In the genomic region with DNA sequence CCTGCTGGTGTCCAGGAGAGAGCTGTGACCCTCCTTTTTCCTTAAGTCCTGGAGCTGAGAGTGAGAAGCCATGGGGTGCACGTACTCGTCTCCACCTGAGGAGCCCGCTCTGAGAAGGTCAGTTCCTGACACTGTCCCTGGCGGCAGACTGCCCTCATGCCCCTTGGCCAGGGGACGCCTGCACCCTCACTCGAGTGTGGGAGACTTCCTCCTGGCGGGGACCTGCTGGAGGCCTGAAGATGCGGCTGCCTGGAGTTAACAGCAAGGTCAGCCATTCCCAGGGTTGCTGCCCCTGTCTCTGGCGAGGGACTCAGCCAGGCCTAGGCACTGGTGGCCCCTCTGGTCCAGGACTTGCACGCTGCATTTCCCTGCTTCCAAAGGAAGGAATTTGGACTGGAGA, we compare ENCODE assay signal across 18 cellular contexts. TPM values are rescaled to one million over a fixed set of nuclear protein-coding genes. Genes with fewer than 3 reads are reported as not detected.
DNase-seq lines count a peak whose midpoint lies in the region; ATAC-seq, FAIRE-seq and TF ChIP-seq lines count a peak whose summit lies in the region.
"Had no signal": no experiment of that assay in that cellular context is flagged by ENCODE, and none has a peak within 500 bp of the region (broad histone marks: within the 10 kb centered on the region; RNA-seq: fewer than 3 reads in every experiment).

No MANE protein-coding gene starts in this region.

- H3K79me2 ChIP-seq in H1 (ENCODE audit: control insufficient read depth in 1 of 2, insufficient read depth in 2 of 2, low read length in 2 of 2): no peaks in the 10 kb centered on the region

- DNase-seq in H1 (ENCODE audit: low read depth in 1 of 2, low spot score in 2 of 2): no peak
- no peak for DNase-seq in thoracic aorta (ENCODE audit: low spot score)
- DNase-seq in activated CD4-positive, alpha-beta T cell treated with anti-CD3 and anti-CD28 coated beads for 48 hours: no peak
- DNase-seq in NCI-H1694 treated with DMSO at 0.1 percent for 48 hours (lab: John Stamatoyannopoulos, UW): no peak
- DNase-seq in NCI-H2196 (lab: John Stamatoyannopoulos, UW; ENCODE audit: unreplicated experiment): no peak
- DNase-seq: activated CD4-positive, alpha-beta memory T cell treated with anti-CD3 and anti-CD28 coated beads, Interleukin-2, amount 10 ng/mL, durations not matched to agents 7 days and 5 days; activated T-cell treated with anti-CD3 and anti-CD28 coated beads, Interleukin-2, amount 50 U/mL, for 48 hours; effector memory CD8-positive, alpha-beta T cell; MG63; NCI-H1694; NCI-H345; T-cell had no signal

- no peak for TF ChIP-seq POLR2A in H1 (IDR thresholded peaks at IDR 0.05; ENCODE audit: control extremely low read depth in 1 of 2, low read depth in 2 of 2, low read length in 2 of 2)

- H3K79me1 ChIP-seq in H1 (ENCODE audit: low read depth, low read length): peaks cover 7% of the 10 kb centered on the region

- TF ChIP-seq RAD21 in H1 (IDR thresholded peaks at IDR 0.05 in 1 of 2, conservative IDR thresholded peaks at IDR 0.05 in 1 of 2; ENCODE audit: low read depth in 2 of 2, low read length in 2 of 2): no peak

- 63 to 88% (median 69%) methylated on average over 10 of the region's 10 CpGs for WGBS in adipose tissue, 3 donors
- 88% methylated on average over 10 of the region's 10 CpGs; no CpG with 5 or more reads in 1 of the 2 experiments for WGBS in H1 (ENCODE audit: extremely low coverage in 1 of 2, insufficient coverage in 1 of 2, insufficient read length in 1 of 2, insufficient replicate concordance in 2 of 2, low coverage in 1 of 2, low lambda C conversion rate in 2 of 2, missing lambda C conversion rate in 1 of 2), 2 experiments

- no peak overlapping the region for H3K14ac ChIP-seq in H1 (ENCODE audit: insufficient read length)

- H2BK15ac ChIP-seq in H1 (ENCODE audit: low read length): no peak overlapping the region

- H2AFZ ChIP-seq in H1 (ENCODE audit: low read length): no peak overlapping the region

- no peak for TF ChIP-seq EP300 in H1 (IDR thresholded peaks at IDR 0.05; ENCODE audit: borderline replicate concordance in 1 of 2, low read depth in 2 of 2, low read length in 2 of 2)

- H3K27ac ChIP-seq in adipose tissue (ENCODE audit: low read depth, low read length) (peak overlapping the region; percentile 21), H1 (ENCODE audit: low read depth, low read length) (no peak overlapping the region), muscle layer of colon (ENCODE audit: low read depth, low read length) (peak overlapping the region; percentile 63), thoracic aorta (peak overlapping the region; percentile 95 to 99)

- no peak overlapping the region for H3K23ac ChIP-seq in H1 (ENCODE audit: insufficient read length)

- H3K4me3 ChIP-seq in H1 (ENCODE audit: extremely low read depth in 1 of 4, insufficient read depth in 2 of 4, low read depth in 3 of 4, low read length in 4 of 4) (no peak overlapping the region), muscle layer of colon (ENCODE audit: low read depth in 1 of 2, low read length in 2 of 2) (peak overlapping the region in 1 of 2 donors; percentile 25), thoracic aorta (no peak overlapping the region)
- H3K4me3 ChIP-seq: MG63 had no signal

- FAIRE-seq in H1 (lab: Jason Lieb, UNC): no peak
- FAIRE-seq: G401.6 had no signal

- ATAC-seq in thoracic aorta (ENCODE audit: insufficient number of reproducible peaks, low FRiP score, low read depth) (no peak), HG03460 (IDR thresholded peaks at IDR 0.05; ENCODE audit: unreplicated experiment) (no peak)
- ATAC-seq: activated naive CD4-positive, alpha-beta T cell treated with anti-CD3 and anti-CD28 coated beads, Interleukin-2, amount 50 U/mL, for 72 hours; effector memory CD8-positive, alpha-beta T cell; natural killer cell treated with Interleukin-12 subunit alpha and Interleukin-12 subunit beta and Interleukin-15 and Interleukin-18, amount 100 ng/mL, for 72 hours; T-cell had no signal

- H2BK20ac ChIP-seq in H1 (ENCODE audit: low read length): no peak overlapping the region

- no peak overlapping the region for H2AK5ac ChIP-seq in H1 (ENCODE audit: low read depth, low read length)

- POLR2A ChIA-PET in H1 (lab: Charles Lee; ENCODE audit: partially characterized antibody): interaction anchor here (0.7 to 0.8 kb wide), 2 partner anchors 20 to 52 kb away, joined by 3 read pairs; no protein-coding TSS in a partner anchor

- H4K20me1 ChIP-seq in H1 (replicated peaks in 1 of 2; ENCODE audit: control insufficient read depth in 1 of 2, insufficient read depth in 2 of 2, low read length in 2 of 2): peaks cover 0 to 19% of the 10 kb centered on the region in 2 experiments

- CTCF ChIA-PET in H1 (lab: Charles Lee; ENCODE audit: partially characterized antibody): interaction anchor here (1.1 to 2.9 kb wide), 4 partner anchors 9 to 63 kb away, joined by 3 to 10 read pairs (median 8); no protein-coding TSS in a partner anchor

- H3K4ac ChIP-seq in H1 (replicated peaks; ENCODE audit: insufficient read length, low read depth, low read length): no peak overlapping the region

- 0 out of 7 replicates have a peak, but pooled peaks cover 0 to 2% (median 0%) of the 10 kb centered on the region in 4 experiments for H3K4me1 ChIP-seq in H1 (replicated peaks in 1 of 4; ENCODE audit: control insufficient read depth in 3 of 4, insufficient read depth in 4 of 4, low read length in 3 of 4)
- peaks cover 49% of the 10 kb centered on the region for H3K4me1 ChIP-seq in muscle layer of colon (ENCODE audit: insufficient read depth, low read length)
- peaks cover 33 to 62% of the 10 kb centered on the region in 2 donors for H3K4me1 ChIP-seq in thoracic aorta (ENCODE audit: control insufficient read depth in 1 of 2, low read depth in 2 of 2)

- no peak overlapping the region for H2BK120ac ChIP-seq in H1 (replicated peaks; ENCODE audit: low read depth, low read length)

- H3K18ac ChIP-seq in H1 (ENCODE audit: extremely low read depth, low read length): no peak overlapping the region

- H4K5ac ChIP-seq in H1 (ENCODE audit: insufficient read length, low read depth, low read length): no peak overlapping the region

- H3K23me2 ChIP-seq in H1 (ENCODE audit: low read depth, low read length): no peaks in the 10 kb centered on the region

- H3K27me3 ChIP-seq in H1 (replicated peaks in 1 of 4; ENCODE audit: control insufficient read depth in 3 of 4, extremely low read depth in 1 of 4, insufficient read depth in 3 of 4, low read length in 3 of 4) (no peaks in the 10 kb centered on the region), muscle layer of colon (ENCODE audit: control insufficient read depth in 1 of 2, insufficient read depth in 2 of 2, low read length in 2 of 2) (no peaks in the 10 kb centered on the region), thoracic aorta (replicated peaks; ENCODE audit: insufficient read depth) (no peaks in the 10 kb centered on the region)
- H3K27me3 ChIP-seq: MG63 had no signal

- TF ChIP-seq CTCF in H1 (IDR thresholded peaks at IDR 0.05; ENCODE audit: control extremely low read depth in 1 of 3, insufficient read depth in 1 of 3, low read depth in 1 of 3, low read length in 3 of 3) (no peak), thoracic aorta (IDR thresholded peaks at IDR 0.05) (no peak)

- H4K8ac ChIP-seq in H1 (ENCODE audit: extremely low read depth, insufficient read depth, low read length): no peak overlapping the region; the same call in 1 of the 2 replicates

- no peak overlapping the region for H4K91ac ChIP-seq in H1 (replicated peaks; ENCODE audit: insufficient read length, low read length)

- peaks cover 0 to 12% (median 1%) of the 10 kb centered on the region in 4 experiments; a peak in 4 of 8 replicates for H3K36me3 ChIP-seq in H1 (ENCODE audit: control insufficient read depth in 2 of 4, insufficient read depth in 4 of 4, low read length in 3 of 4)
- no peaks in the 10 kb centered on the region for H3K36me3 ChIP-seq in muscle layer of colon (ENCODE audit: insufficient read depth, low read length)
- H3K36me3 ChIP-seq in thoracic aorta: no peaks in the 10 kb centered on the region
- H3K36me3 ChIP-seq: MG63 had no signal

- H2BK12ac ChIP-seq in H1 (ENCODE audit: low read depth, low read length): no peak overlapping the region

- 0 out of 2 replicates have a peak overlapping the region, but pooled peaks have one; percentile 16 for H2BK5ac ChIP-seq in H1 (ENCODE audit: low read depth, low read length)

- no peak overlapping the region for H3K4me2 ChIP-seq in H1 (ENCODE audit: insufficient read depth in 1 of 2, low read depth in 2 of 2, low read length in 2 of 2)

- no peak overlapping the region for H3K56ac ChIP-seq in H1 (replicated peaks; ENCODE audit: insufficient read length, low read depth, low read length)

- H3K9ac ChIP-seq in H1 (replicated peaks in 1 of 4; ENCODE audit: extremely low read depth in 1 of 4, low read depth in 3 of 4, low read length in 3 of 4) (no peak overlapping the region), muscle layer of colon (ENCODE audit: low read length) (no peak overlapping the region)

- H3K9me3 ChIP-seq in H1 (ENCODE audit: insufficient read depth in 2 of 2, low read depth in 1 of 2, low read length in 1 of 2): no peaks in the 10 kb centered on the region
- no peaks in the 10 kb centered on the region for H3K9me3 ChIP-seq in muscle layer of colon (ENCODE audit: low read length)
- H3K9me3 ChIP-seq in thoracic aorta: no peaks in the 10 kb centered on the region
- H3K9me3 ChIP-seq: MG63 had no signal

RNA-seq across cellular contexts. Expression of gene TMEM120A, which starts 26.4 kb away (rescaled TPM):
- polyA plus RNA-seq in adipose tissue (100 to 1,000 TPM in 2 of 3 donors, 10 to 100 TPM in 1; 62.5 to 257 (median 117) TPM), H1 (2011; rRNA removed) (48.8 and 49.9 TPM in 2 replicates)
- total RNA-seq in H1 (2021; fragmentation: NEBNext Ultra II Directional; extraction: Animal tissue kit (Norgen Biotek cat#: 25700)): 15.6 and 21.2 TPM in 2 replicates
- 39.3 TPM for polyA plus RNA-seq in H1 (2011; cell fraction: cytosol; rRNA removed)
- polyA plus RNA-seq in H1 (2011; cell fraction: nucleus; rRNA removed): 61.7 TPM
- 22.0 to 30.6 TPM (median 26.8 TPM) in 4 replicates for polyA plus RNA-seq in H1 (2012, experiment 1 of 2)
- 35.9 TPM for polyA plus RNA-seq in H1 (2012, experiment 2 of 2)
- 22.2 TPM for polyA plus RNA-seq in H1 (2013, experiment 1 of 2)
- polyA plus RNA-seq in H1 (2013, experiment 2 of 2): 24.9 TPM
- 73.1 and 86.8 TPM in 2 replicates for polyA minus RNA-seq in H1 (2011; rRNA and poly(A)+ RNA removed)
- polyA minus RNA-seq in H1 (2011; cell fraction: cytosol; rRNA and poly(A)+ RNA removed): 11.7 TPM
- polyA minus RNA-seq in H1 (2011; cell fraction: nucleus; rRNA and poly(A)+ RNA removed): 20.8 TPM
- total RNA-seq in thoracic aorta: 10 to 100 TPM; 39.4 to 44.7 TPM

RNA-seq across cellular contexts. Expression of gene POR, which starts 53.1 kb away (rescaled TPM):
- polyA plus RNA-seq in adipose tissue (100 to 1,000 TPM in 1 of 3 donors, 10 to 100 TPM in 2; 59.6 to 250 (median 70.1) TPM), H1 (2011; rRNA removed) (98.7 and 213 TPM in 2 replicates)
- total RNA-seq in H1 (2021; fragmentation: NEBNext Ultra II Directional; extraction: Animal tissue kit (Norgen Biotek cat#: 25700)): 127 and 144 TPM in 2 replicates
- 143 TPM for polyA plus RNA-seq in H1 (2011; cell fraction: cytosol; rRNA removed)
- polyA plus RNA-seq in H1 (2011; cell fraction: nucleus; rRNA removed): 390 TPM
- polyA plus RNA-seq in H1 (2012, experiment 1 of 2): 65.5 to 111 TPM (median 109 TPM) in 4 replicates
- polyA plus RNA-seq in H1 (2012, experiment 2 of 2): 172 TPM
- polyA plus RNA-seq in H1 (2013, experiment 1 of 2): 204 TPM
- polyA plus RNA-seq in H1 (2013, experiment 2 of 2): 195 TPM
- 51.2 and 71.3 TPM in 2 replicates for polyA minus RNA-seq in H1 (2011; rRNA and poly(A)+ RNA removed)
- polyA minus RNA-seq in H1 (2011; cell fraction: cytosol; rRNA and poly(A)+ RNA removed): 118 TPM
- polyA minus RNA-seq in H1 (2011; cell fraction: nucleus; rRNA and poly(A)+ RNA removed): 98.3 TPM
- 10 to 100 TPM; 70.1 to 77.4 TPM for total RNA-seq in thoracic aorta
